19 cellular contexts compared by ENCODE assay signal in genomic region chrX:124737771-124738170, GRCh38.
"Had no signal": no experiment of that assay in that cellular context is flagged by ENCODE, and none has a peak within 500 bp of the region (broad histone marks: within the 10 kb centered on the region; RNA-seq: fewer than 3 reads in every experiment).

No MANE protein-coding gene starts in this region.

- H3K4me1 ChIP-seq: breast epithelium, gastrocnemius medialis, pancreas, stomach, upper lobe of left lung had no signal

- H3K27me3 Mint-ChIP-seq: memory B cell, naive B cell had no signal

- H3K36me3 Mint-ChIP-seq: memory B cell, naive B cell had no signal

- H3K9me3 Mint-ChIP-seq: activated T-cell treated with anti-CD3 and anti-CD28 coated beads, Interleukin-2, amount 50 U/mL, for 4 hours; memory B cell had no signal

- H3K9me3 ChIP-seq: breast epithelium, gastrocnemius medialis, mucosa of descending colon, pancreas, stomach, upper lobe of left lung had no signal

- H3K36me3 ChIP-seq: breast epithelium, gastrocnemius medialis, pancreas, stomach, upper lobe of left lung, WERI-Rb-1 had no signal

- ATAC-seq: activated CD8-positive, alpha-beta T cell treated with anti-CD3 and anti-CD28 coated beads, Interleukin-2, amount 10 ng/mL, durations not matched to agents 7 days and 5 days; gastrocnemius medialis; mucosa of descending colon; pancreas; sciatic nerve had no signal

- DNase-seq: activated CD8-positive, alpha-beta T cell treated with anti-CD3 and anti-CD28 coated beads, Interleukin-2, amount 10 ng/mL, durations not matched to agents 7 days and 5 days; activated effector memory CD4-positive, alpha-beta T cell treated with Interleukin-2 at 50 U/mL for 16 hours; activated naive CD4-positive, alpha-beta T cell treated with anti-CD3 and anti-CD28 coated beads, Interleukin-2, amount 50 U/mL, for 16 hours; activated T-cell treated with anti-CD3 and anti-CD28 coated beads, Interleukin-2, amount 50 U/mL, for 4 hours; effector CD4-positive, alpha-beta T cell; gastrocnemius medialis; head of caudate nucleus; mucosa of descending colon; naive B cell; pancreas; stimulated activated CD4-positive, alpha-beta T cell treated with anti-CD3 and anti-CD28 coated beads, Interleukin-4, amount 100 ng/mL, for 1 hour; stomach; T-helper 2 cell; upper lobe of left lung; WERI-Rb-1 had no signal

- H3K4me3 Mint-ChIP-seq: memory B cell, naive B cell had no signal

- H3K4me3 ChIP-seq: breast epithelium, gastrocnemius medialis, mucosa of descending colon, pancreas, smooth muscle cell, stomach, upper lobe of left lung had no signal

- H3K27ac ChIP-seq: breast epithelium, gastrocnemius medialis, pancreas, stomach, upper lobe of left lung, WERI-Rb-1 had no signal

- H3K4me2 ChIP-seq: smooth muscle cell had no signal

- H3K27me3 ChIP-seq: breast epithelium, gastrocnemius medialis, pancreas, stomach, upper lobe of left lung had no signal

- H3K27ac Mint-ChIP-seq: activated CD8-positive, alpha-beta T cell treated with anti-CD3 and anti-CD28 coated beads, Interleukin-2, amount 10 ng/mL, durations not matched to agents 7 days and 5 days; memory B cell had no signal

- H3K4me1 Mint-ChIP-seq: memory B cell, naive B cell had no signal
